In genomic region chr14:82655770-82656169, GRCh38 we compare ENCODE assay signal across 17 cellular contexts.
"Had no signal": no experiment of that assay in that cellular context is flagged by ENCODE, and none has a peak within 500 bp of the region (broad histone marks: within the 10 kb centered on the region; RNA-seq: fewer than 3 reads in every experiment).

No MANE protein-coding gene starts in this region.

- H3K27ac ChIP-seq: colonic mucosa, esophagus squamous epithelium, parathyroid adenoma, spleen, testis, tibial nerve had no signal

- DNase-seq: colonic mucosa; dermis blood vessel endothelial cell; effector CD8-positive, alpha-beta T cell; esophagus squamous epithelium; foreskin fibroblast; naive thymus-derived CD4-positive, alpha-beta T cell; nephron progenitor cell; spleen; stimulated activated CD4-positive, alpha-beta T cell treated with anti-CD3 and anti-CD28 coated beads, Interleukin-15, amount 100 ng/mL, for 24 hours; stimulated activated CD4-positive, alpha-beta T cell treated with anti-CD3 and anti-CD28 coated beads, Interleukin-1b, Interleukin-23, amount 100 ng/mL, for 48 hours; stimulated activated CD4-positive, alpha-beta T cell treated with anti-CD3 and anti-CD28 coated beads, Interleukin-4, amount 100 ng/mL, for 4 hours; stimulated activated naive B cell treated with anti-CD40 and anti-IgM and Interleukin-4, amounts not matched to agents 10 μg/mL and 1 μg/mL and 100 μg/mL, for 72 hours; stimulated activated naive CD8-positive, alpha-beta T cell treated with anti-CD3 and anti-CD28 coated beads, Interleukin-15, amount 100 ng/mL, for 72 hours; testis had no signal

- H3K27me3 ChIP-seq: colonic mucosa, esophagus squamous epithelium, spleen, testis, tibial nerve had no signal

- H3K36me3 ChIP-seq: colonic mucosa, esophagus squamous epithelium, spleen, tibial nerve had no signal

- ATAC-seq: naive thymus-derived CD4-positive, alpha-beta T cell; sciatic nerve; stimulated activated naive B cell treated with anti-CD40 and anti-IgM and Interleukin-4, amounts not matched to agents 10 μg/mL and 1 μg/mL and 100 μg/mL, for 72 hours; stimulated activated naive CD8-positive, alpha-beta T cell treated with anti-CD3 and anti-CD28 coated beads, Interleukin-15, amount 100 ng/mL, for 72 hours had no signal

- H3K4me1 ChIP-seq: colonic mucosa, parathyroid adenoma, spleen, testis, tibial nerve had no signal

- H3K4me3 ChIP-seq: colonic mucosa, esophagus squamous epithelium, spleen, testis, tibial nerve had no signal

- H3K9me3 ChIP-seq: colonic mucosa, esophagus squamous epithelium, testis had no signal
